1 cellular context compared by ENCODE assay signal in the genomic region with DNA sequence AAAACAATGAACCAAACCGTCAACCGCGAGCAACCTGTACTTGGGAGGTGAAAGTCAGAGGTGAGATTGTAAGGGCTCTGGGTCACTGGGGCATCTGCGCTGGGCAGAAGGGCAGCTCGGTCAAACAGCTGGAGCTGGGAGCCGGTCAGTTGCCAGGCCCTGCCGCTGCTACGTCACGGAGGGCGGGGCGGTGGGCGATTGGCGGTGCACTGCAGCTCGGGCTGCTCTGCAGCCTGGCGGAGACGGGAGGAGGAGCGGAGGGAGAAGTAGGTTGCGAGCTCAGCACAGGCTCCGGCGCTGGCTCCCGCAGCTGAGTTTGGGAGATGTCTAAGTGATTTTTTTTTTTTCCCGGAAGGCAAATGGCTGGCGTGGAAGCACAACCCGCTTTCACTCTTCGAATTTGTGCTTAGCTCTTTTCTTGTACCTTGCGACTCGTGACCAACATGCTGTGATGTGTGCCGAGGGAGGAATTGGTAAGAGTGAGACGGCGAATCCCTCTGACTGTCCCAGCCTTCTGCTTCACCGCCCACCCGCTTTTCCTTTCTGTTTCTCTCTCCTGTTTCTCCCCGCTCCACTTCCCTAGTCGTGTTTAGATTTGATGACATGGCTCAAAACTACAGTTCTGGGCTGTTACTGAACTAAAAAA.
TF ChIP-seq lines count a peak whose summit lies in the region.

A gene (plus strand): TSS at position 229 of the 646 bp plus-strand sequence. CDS start 27,266 bp downstream, outside the sequence.

TF ChIP-seq in K562, 482 proteins besides CTCF, POLR2A, EP300 and RAD21 (continued from another document and continues in another):
- TF ChIP-seq, protein P1, sequence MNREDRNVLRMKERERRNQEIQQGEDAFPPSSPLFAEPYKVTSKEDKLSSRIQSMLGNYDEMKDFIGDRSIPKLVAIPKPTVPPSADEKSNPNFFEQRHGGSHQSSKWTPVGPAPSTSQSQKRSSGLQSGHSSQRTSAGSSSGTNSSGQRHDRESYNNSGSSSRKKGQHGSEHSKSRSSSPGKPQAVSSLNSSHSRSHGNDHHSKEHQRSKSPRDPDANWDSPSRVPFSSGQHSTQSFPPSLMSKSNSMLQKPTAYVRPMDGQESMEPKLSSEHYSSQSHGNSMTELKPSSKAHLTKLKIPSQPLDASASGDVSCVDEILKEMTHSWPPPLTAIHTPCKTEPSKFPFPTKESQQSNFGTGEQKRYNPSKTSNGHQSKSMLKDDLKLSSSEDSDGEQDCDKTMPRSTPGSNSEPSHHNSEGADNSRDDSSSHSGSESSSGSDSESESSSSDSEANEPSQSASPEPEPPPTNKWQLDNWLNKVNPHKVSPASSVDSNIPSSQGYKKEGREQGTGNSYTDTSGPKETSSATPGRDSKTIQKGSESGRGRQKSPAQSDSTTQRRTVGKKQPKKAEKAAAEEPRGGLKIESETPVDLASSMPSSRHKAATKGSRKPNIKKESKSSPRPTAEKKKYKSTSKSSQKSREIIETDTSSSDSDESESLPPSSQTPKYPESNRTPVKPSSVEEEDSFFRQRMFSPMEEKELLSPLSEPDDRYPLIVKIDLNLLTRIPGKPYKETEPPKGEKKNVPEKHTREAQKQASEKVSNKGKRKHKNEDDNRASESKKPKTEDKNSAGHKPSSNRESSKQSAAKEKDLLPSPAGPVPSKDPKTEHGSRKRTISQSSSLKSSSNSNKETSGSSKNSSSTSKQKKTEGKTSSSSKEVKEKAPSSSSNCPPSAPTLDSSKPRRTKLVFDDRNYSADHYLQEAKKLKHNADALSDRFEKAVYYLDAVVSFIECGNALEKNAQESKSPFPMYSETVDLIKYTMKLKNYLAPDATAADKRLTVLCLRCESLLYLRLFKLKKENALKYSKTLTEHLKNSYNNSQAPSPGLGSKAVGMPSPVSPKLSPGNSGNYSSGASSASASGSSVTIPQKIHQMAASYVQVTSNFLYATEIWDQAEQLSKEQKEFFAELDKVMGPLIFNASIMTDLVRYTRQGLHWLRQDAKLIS (CRISPR knock-in tag; IDR thresholded peaks at IDR 0.05) = no peak
- TF ChIP-seq SREBF2 (CRISPR knock-in tag; IDR thresholded peaks at IDR 0.05) (no peak), PHF21A (IDR thresholded peaks at IDR 0.05; ENCODE audit: borderline replicate concordance, low read depth) (no peak), ZNF311 (CRISPR knock-in tag; IDR thresholded peaks at IDR 0.05) (no peak), ZNF175 (CRISPR knock-in tag; IDR thresholded peaks at IDR 0.05; ENCODE audit: low read depth) (no peak), SIX5 (IDR thresholded peaks at IDR 0.05; ENCODE audit: borderline replicate concordance in 1 of 2, insufficient read depth in 1 of 2, low read depth in 1 of 2, low read length in 2 of 2) (no peak), CHD2 (IDR thresholded peaks at IDR 0.05; ENCODE audit: low read depth, low read length) (no peak), SAFB (IDR thresholded peaks at IDR 0.05; ENCODE audit: borderline replicate concordance, low read depth, low read length) (no peak), GATAD2A (IDR thresholded peaks at IDR 0.05) (no peak), CCNT2 (IDR thresholded peaks at IDR 0.05; ENCODE audit: borderline replicate concordance, extremely low read depth, insufficient read length, low read depth, low read length) (peak; percentile 61), GTF2F1 (IDR thresholded peaks at IDR 0.05; ENCODE audit: low read depth, low read length) (no peak), ELF2 (CRISPR knock-in tag; IDR thresholded peaks at IDR 0.05) (no peak), MCM3 (IDR thresholded peaks at IDR 0.05) (no peak), MEIS2 (IDR thresholded peaks at IDR 0.05; ENCODE audit: partially characterized antibody) (no peak), L3MBTL2 (IDR thresholded peaks at IDR 0.05) (peak; percentile 86), EP400 (IDR thresholded peaks at IDR 0.05) (no peak), CHD1 (IDR thresholded peaks at IDR 0.05; ENCODE audit: low read length) (no peak), ZNF586 (CRISPR knock-in tag; conservative IDR thresholded peaks at IDR 0.05) (no peak)
- TF ChIP-seq, protein P2, sequence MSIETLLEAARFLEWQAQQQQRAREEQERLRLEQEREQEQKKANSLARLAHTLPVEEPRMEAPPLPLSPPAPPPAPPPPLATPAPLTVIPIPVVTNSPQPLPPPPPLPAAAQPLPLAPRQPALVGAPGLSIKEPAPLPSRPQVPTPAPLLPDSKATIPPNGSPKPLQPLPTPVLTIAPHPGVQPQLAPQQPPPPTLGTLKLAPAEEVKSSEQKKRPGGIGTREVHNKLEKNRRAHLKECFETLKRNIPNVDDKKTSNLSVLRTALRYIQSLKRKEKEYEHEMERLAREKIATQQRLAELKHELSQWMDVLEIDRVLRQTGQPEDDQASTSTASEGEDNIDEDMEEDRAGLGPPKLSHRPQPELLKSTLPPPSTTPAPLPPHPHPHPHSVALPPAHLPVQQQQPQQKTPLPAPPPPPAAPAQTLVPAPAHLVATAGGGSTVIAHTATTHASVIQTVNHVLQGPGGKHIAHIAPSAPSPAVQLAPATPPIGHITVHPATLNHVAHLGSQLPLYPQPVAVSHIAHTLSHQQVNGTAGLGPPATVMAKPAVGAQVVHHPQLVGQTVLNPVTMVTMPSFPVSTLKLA (conservative IDR thresholded peaks at IDR 0.05) = no peak
- TF ChIP-seq, protein P3, sequence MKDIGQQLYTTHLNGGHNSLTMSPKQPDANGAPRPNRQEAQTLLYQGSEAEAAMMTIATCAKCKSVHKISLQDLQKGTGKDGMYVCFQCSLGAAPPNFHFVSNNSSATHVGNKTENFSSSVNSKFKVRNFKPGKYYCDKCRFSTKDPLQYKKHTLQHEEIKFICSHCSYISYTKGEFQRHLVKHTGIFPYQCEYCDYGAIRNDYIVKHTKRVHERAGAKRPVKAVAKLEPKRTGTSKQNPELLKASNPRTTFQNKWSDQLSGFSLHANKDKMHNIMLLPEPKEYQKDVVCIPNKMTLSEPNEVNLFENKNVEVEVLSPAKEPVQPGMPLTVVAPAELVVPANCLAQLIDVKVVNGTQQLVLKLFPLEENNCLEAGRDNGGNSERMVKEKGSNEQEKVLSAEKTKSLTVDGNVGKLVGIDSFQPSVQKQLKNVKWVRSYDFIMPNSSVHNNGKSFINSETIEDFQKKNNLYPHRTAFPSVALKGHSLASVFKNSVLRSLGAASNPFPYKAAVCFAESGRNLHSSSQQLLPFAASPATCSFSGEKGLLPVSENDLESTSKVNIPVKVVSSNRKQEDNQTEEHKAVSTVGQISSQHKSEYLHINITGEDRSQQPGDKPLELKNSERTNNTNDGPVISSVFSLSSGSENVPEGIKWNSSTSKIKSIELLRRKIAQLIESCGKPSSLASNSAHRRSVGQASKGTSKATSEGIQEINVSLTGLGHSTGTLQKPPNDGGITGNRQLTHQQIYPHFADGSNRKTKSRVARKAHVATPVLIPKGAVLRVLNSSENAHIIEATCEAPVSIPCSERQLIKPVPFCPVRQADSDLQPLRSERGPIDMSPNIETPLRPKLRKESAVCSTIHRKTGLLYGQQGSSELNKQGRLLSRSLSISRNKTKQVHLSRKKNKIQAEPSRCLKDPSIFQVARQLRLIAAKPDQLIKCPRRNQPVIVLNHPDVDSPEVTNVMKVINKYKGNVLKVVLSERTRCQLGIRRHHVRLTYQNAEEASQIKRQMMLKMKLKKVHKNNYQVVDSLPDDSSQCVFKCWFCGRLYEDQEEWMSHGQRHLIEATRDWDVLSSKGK (CRISPR knock-in tag; IDR thresholded peaks at IDR 0.05) = no peak
- TF ChIP-seq, protein P4, sequence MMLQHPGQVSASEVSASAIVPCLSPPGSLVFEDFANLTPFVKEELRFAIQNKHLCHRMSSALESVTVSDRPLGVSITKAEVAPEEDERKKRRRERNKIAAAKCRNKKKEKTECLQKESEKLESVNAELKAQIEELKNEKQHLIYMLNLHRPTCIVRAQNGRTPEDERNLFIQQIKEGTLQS (IDR thresholded peaks at IDR 0.05) = no peak
- TF ChIP-seq, protein P4 (CRISPR knock-in tag; conservative IDR thresholded peaks at IDR 0.05) = 0 out of 2 replicates have a peak, but pooled peaks have one; percentile 28
- TF ChIP-seq, protein P5, sequence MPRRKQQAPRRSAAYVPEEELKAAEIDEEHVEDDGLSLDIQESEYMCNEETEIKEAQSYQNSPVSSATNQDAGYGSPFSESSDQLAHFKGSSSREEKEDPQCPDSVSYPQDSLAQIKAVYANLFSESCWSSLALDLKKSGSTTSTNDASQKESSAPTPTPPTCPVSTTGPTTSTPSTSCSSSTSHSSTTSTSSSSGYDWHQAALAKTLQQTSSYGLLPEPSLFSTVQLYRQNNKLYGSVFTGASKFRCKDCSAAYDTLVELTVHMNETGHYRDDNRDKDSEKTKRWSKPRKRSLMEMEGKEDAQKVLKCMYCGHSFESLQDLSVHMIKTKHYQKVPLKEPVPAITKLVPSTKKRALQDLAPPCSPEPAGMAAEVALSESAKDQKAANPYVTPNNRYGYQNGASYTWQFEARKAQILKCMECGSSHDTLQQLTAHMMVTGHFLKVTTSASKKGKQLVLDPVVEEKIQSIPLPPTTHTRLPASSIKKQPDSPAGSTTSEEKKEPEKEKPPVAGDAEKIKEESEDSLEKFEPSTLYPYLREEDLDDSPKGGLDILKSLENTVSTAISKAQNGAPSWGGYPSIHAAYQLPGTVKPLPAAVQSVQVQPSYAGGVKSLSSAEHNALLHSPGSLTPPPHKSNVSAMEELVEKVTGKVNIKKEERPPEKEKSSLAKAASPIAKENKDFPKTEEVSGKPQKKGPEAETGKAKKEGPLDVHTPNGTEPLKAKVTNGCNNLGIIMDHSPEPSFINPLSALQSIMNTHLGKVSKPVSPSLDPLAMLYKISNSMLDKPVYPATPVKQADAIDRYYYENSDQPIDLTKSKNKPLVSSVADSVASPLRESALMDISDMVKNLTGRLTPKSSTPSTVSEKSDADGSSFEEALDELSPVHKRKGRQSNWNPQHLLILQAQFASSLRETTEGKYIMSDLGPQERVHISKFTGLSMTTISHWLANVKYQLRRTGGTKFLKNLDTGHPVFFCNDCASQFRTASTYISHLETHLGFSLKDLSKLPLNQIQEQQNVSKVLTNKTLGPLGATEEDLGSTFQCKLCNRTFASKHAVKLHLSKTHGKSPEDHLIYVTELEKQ (CRISPR knock-in tag; IDR thresholded peaks at IDR 0.05) = no peak
- TF ChIP-seq, protein P6, sequence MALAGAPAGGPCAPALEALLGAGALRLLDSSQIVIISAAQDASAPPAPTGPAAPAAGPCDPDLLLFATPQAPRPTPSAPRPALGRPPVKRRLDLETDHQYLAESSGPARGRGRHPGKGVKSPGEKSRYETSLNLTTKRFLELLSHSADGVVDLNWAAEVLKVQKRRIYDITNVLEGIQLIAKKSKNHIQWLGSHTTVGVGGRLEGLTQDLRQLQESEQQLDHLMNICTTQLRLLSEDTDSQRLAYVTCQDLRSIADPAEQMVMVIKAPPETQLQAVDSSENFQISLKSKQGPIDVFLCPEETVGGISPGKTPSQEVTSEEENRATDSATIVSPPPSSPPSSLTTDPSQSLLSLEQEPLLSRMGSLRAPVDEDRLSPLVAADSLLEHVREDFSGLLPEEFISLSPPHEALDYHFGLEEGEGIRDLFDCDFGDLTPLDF (CRISPR knock-in tag; IDR thresholded peaks at IDR 0.05) = no peak
- TF ChIP-seq, protein P7, sequence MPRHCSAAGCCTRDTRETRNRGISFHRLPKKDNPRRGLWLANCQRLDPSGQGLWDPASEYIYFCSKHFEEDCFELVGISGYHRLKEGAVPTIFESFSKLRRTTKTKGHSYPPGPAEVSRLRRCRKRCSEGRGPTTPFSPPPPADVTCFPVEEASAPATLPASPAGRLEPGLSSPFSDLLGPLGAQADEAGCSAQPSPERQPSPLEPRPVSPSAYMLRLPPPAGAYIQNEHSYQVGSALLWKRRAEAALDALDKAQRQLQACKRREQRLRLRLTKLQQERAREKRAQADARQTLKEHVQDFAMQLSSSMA (CRISPR knock-in tag; IDR thresholded peaks at IDR 0.05) = no peak
- TF ChIP-seq, protein P8, sequence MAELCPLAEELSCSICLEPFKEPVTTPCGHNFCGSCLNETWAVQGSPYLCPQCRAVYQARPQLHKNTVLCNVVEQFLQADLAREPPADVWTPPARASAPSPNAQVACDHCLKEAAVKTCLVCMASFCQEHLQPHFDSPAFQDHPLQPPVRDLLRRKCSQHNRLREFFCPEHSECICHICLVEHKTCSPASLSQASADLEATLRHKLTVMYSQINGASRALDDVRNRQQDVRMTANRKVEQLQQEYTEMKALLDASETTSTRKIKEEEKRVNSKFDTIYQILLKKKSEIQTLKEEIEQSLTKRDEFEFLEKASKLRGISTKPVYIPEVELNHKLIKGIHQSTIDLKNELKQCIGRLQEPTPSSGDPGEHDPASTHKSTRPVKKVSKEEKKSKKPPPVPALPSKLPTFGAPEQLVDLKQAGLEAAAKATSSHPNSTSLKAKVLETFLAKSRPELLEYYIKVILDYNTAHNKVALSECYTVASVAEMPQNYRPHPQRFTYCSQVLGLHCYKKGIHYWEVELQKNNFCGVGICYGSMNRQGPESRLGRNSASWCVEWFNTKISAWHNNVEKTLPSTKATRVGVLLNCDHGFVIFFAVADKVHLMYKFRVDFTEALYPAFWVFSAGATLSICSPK (IDR thresholded peaks at IDR 0.05; ENCODE audit: borderline replicate concordance) = no peak
- TF ChIP-seq, protein P9, sequence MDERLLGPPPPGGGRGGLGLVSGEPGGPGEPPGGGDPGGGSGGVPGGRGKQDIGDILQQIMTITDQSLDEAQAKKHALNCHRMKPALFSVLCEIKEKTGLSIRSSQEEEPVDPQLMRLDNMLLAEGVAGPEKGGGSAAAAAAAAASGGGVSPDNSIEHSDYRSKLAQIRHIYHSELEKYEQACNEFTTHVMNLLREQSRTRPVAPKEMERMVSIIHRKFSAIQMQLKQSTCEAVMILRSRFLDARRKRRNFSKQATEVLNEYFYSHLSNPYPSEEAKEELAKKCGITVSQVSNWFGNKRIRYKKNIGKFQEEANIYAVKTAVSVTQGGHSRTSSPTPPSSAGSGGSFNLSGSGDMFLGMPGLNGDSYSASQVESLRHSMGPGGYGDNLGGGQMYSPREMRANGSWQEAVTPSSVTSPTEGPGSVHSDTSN (CRISPR knock-in tag; IDR thresholded peaks at IDR 0.05; ENCODE audit: low read depth) = no peak
- TF ChIP-seq, protein P9 (tag; conservative IDR thresholded peaks at IDR 0.05; ENCODE audit: low read depth) = no peak
- TF ChIP-seq, protein P10, sequence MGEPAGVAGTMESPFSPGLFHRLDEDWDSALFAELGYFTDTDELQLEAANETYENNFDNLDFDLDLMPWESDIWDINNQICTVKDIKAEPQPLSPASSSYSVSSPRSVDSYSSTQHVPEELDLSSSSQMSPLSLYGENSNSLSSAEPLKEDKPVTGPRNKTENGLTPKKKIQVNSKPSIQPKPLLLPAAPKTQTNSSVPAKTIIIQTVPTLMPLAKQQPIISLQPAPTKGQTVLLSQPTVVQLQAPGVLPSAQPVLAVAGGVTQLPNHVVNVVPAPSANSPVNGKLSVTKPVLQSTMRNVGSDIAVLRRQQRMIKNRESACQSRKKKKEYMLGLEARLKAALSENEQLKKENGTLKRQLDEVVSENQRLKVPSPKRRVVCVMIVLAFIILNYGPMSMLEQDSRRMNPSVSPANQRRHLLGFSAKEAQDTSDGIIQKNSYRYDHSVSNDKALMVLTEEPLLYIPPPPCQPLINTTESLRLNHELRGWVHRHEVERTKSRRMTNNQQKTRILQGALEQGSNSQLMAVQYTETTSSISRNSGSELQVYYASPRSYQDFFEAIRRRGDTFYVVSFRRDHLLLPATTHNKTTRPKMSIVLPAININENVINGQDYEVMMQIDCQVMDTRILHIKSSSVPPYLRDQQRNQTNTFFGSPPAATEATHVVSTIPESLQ (CRISPR knock-in tag; IDR thresholded peaks at IDR 0.05) = no peak
